Comparison of ENCODE assay signal across 9 cellular contexts in genomic region chr17:6611231-6611630, GRCh38. TPM values are rescaled to one million over a fixed set of nuclear protein-coding genes. Genes with fewer than 3 reads are reported as not detected.
"Had no signal": no experiment of that assay in that cellular context is flagged by ENCODE, and none has a peak within 500 bp of the region (broad histone marks: within the 10 kb centered on the region; RNA-seq: fewer than 3 reads in every experiment).

No MANE protein-coding gene starts in this region.

- DNase-seq: GM23248, GOT3, H7, KG1 had no signal

- H3K27ac ChIP-seq: GM23248, HL-60 had no signal

- H3K27me3 Mint-ChIP-seq: IgD-negative memory B cell had no signal

- FAIRE-seq: HepG2 had no signal

- H2AFZ ChIP-seq: GM23248 had no signal

- H3K4me1 ChIP-seq: HAP-1 had no signal

- H3K4me3 ChIP-seq: GM23248, HAP-1 had no signal

- H3K27ac Mint-ChIP-seq: IgD-negative memory B cell had no signal

- H3K9me3 ChIP-seq: HAP-1 had no signal

- H3K9me3 Mint-ChIP-seq: IgD-negative memory B cell had no signal

- H3K4me1 Mint-ChIP-seq: IgD-negative memory B cell had no signal

- H3K9ac ChIP-seq: GM23248 had no signal

- H3K4me3 Mint-ChIP-seq: IgD-negative memory B cell had no signal

- ATAC-seq: HCT116, HepG2 had no signal

RNA-seq across cellular contexts. Expression of gene PITPNM3, which starts 54.9 kb away (rescaled TPM):
- polyA plus RNA-seq: IgD-negative memory B cell had no signal
